Comparison of ENCODE assay signal across 14 cellular contexts in genomic region chr16:2913603-2914002, GRCh38. TPM values are rescaled to one million over a fixed set of nuclear protein-coding genes. Genes with fewer than 3 reads are reported as not detected.
DNase-seq lines count a peak whose midpoint lies in the region; ATAC-seq and TF ChIP-seq lines count a peak whose summit lies in the region.
"Had no signal": no experiment of that assay in that cellular context is flagged by ENCODE, and none has a peak within 500 bp of the region (broad histone marks: within the 10 kb centered on the region; RNA-seq: fewer than 3 reads in every experiment).

No MANE protein-coding gene starts in this region.

- CTCF ChIA-PET in activated B cell treated with CpG ODN at 0.5 μM for 24 hours (lab: Charles Lee) = interaction anchor here (0.9 to 3.9 kb wide), 2 partner anchors 38 to 45 kb away, joined by 4 to 15 read pairs; no protein-coding TSS in a partner anchor

- no peaks in the 10 kb centered on the region for H3K27me3 Mint-ChIP-seq in activated B cell treated with CpG ODN at 0.5 μM for 24 hours
- no peaks in the 10 kb centered on the region for H3K27me3 Mint-ChIP-seq in stimulated activated memory B cell treated with anti-CD40 and anti-IgM and Interleukin-4, amounts not matched to agents 10 μg/mL and 1 μg/mL and 100 μg/mL, for 72 hours

- H3K9me3 Mint-ChIP-seq in activated B cell treated with CpG ODN at 0.5 μM for 24 hours = no peaks in the 10 kb centered on the region
- no peaks in the 10 kb centered on the region for H3K9me3 Mint-ChIP-seq in stimulated activated memory B cell treated with anti-CD40 and anti-IgM and Interleukin-4, amounts not matched to agents 10 μg/mL and 1 μg/mL and 100 μg/mL, for 72 hours

- H3K4me3 Mint-ChIP-seq in activated B cell treated with CpG ODN at 0.5 μM for 24 hours = peak overlapping the region; percentile 93
- peak overlapping the region; percentile 90 for H3K4me3 Mint-ChIP-seq in stimulated activated memory B cell treated with anti-CD40 and anti-IgM and Interleukin-4, amounts not matched to agents 10 μg/mL and 1 μg/mL and 100 μg/mL, for 72 hours

- intact Hi-C loops in Right ventricle myocardium inferior (cut with DNase I) = loop anchor here (2.0 kb wide), 1 partner anchor 31 kb away; the partner anchor contains the start of gene FLYWCH2
- intact Hi-C loops in cardiac septum (cut with DNase I) = loop anchor here (5.0 kb wide), 2 partner anchors 46 to 161 kb away; partner anchors contain the start of gene SRRM2
- intact Hi-C loops in activated B cell treated with CpG ODN at 0.5 μM for 24 hours (cut with micrococcal nuclease) = loop anchor here (5.0 to 10.0 kb wide), 2 partner anchors 159 to 241 kb away; partner anchors contain the start of gene SRRM2
- intact Hi-C loops in head of caudate nucleus (cut with DNase I) = no loop called here

- ATAC-seq in Right ventricle myocardium inferior (no peak), activated B cell treated with CpG ODN at 0.5 μM for 24 hours (ENCODE audit: low read depth) (no peak), GM21423 (IDR thresholded peaks at IDR 0.05; ENCODE audit: unreplicated experiment) (no peak), GM18861 (IDR thresholded peaks at IDR 0.05; ENCODE audit: unreplicated experiment) (no peak)
- no peak for ATAC-seq in stimulated activated memory B cell treated with anti-CD40 and anti-IgM and Interleukin-4, amounts not matched to agents 10 μg/mL and 1 μg/mL and 100 μg/mL, for 72 hours

- peaks cover 21% of the 10 kb centered on the region for H3K4me1 Mint-ChIP-seq in activated B cell treated with CpG ODN at 0.5 μM for 24 hours
- H3K4me1 Mint-ChIP-seq in stimulated activated memory B cell treated with anti-CD40 and anti-IgM and Interleukin-4, amounts not matched to agents 10 μg/mL and 1 μg/mL and 100 μg/mL, for 72 hours = peaks cover 19% of the 10 kb centered on the region

- H3K27ac Mint-ChIP-seq in activated B cell treated with CpG ODN at 0.5 μM for 24 hours = no peak overlapping the region
- no peak overlapping the region for H3K27ac Mint-ChIP-seq in stimulated activated memory B cell treated with anti-CD40 and anti-IgM and Interleukin-4, amounts not matched to agents 10 μg/mL and 1 μg/mL and 100 μg/mL, for 72 hours

- no peak for TF ChIP-seq CTCF in activated B cell treated with CpG ODN at 0.5 μM for 24 hours (IDR thresholded peaks at IDR 0.05)

- H3K36me3 Mint-ChIP-seq in activated B cell treated with CpG ODN at 0.5 μM for 24 hours (ENCODE audit: low read depth) = peaks cover 20% of the 10 kb centered on the region
- peaks cover 5% of the 10 kb centered on the region for H3K36me3 Mint-ChIP-seq in stimulated activated memory B cell treated with anti-CD40 and anti-IgM and Interleukin-4, amounts not matched to agents 10 μg/mL and 1 μg/mL and 100 μg/mL, for 72 hours

- DNase-seq in Right ventricle myocardium inferior (ENCODE audit: missing footprints) = peak; percentile 23
- no peak for DNase-seq in cardiac septum (ENCODE audit: low spot score)
- no peak for DNase-seq in activated B cell treated with CpG ODN at 0.5 μM for 24 hours
- DNase-seq in head of caudate nucleus = peak in 41 of 42 donors; percentile 15 to 95 (median 67)
- no peak for DNase-seq in NOMO-1 treated with dmso at 0.1 percent for 144 hours (lab: John Stamatoyannopoulos, UW; ENCODE audit: unreplicated experiment)
- DNase-seq: NCI-H1105, SIG-M5 had no signal

- POLR2A ChIA-PET in activated B cell treated with CpG ODN at 0.5 μM for 24 hours (lab: Charles Lee) = interaction anchor here (1.3 to 3.3 kb wide), 2 partner anchors 45 to 107 kb away, joined by 3 to 30 read pairs; partner anchors contain the start of gene TNFRSF12A

RNA-seq across cellular contexts. Expression of gene FLYWCH1, which starts 1.9 kb away (rescaled TPM):
- total RNA-seq in Right ventricle myocardium inferior (34.5 TPM), cardiac septum (43.5 TPM), activated B cell treated with CpG ODN at 0.5 μM for 24 hours (53.5 and 59.9 TPM in 2 replicates)

RNA-seq across cellular contexts. Expression of gene FLYWCH2, which starts 30.6 kb away (rescaled TPM):
- 31.3 TPM for total RNA-seq in Right ventricle myocardium inferior
- total RNA-seq in cardiac septum = 20.8 TPM
- total RNA-seq in activated B cell treated with CpG ODN at 0.5 μM for 24 hours = 19.4 and 20.3 TPM in 2 replicates

RNA-seq across cellular contexts. Expression of gene KREMEN2, which starts 50.5 kb away (rescaled TPM):
- total RNA-seq in Right ventricle myocardium inferior (not detected), cardiac septum (not detected), activated B cell treated with CpG ODN at 0.5 μM for 24 hours (1.3 and 1.7 TPM in 2 replicates)
- total RNA-seq: ascending aorta, endothelial cell of umbilical vein, mononuclear cell had no signal

RNA-seq across cellular contexts. Expression of gene PAQR4, which starts 55.5 kb away (rescaled TPM):
- 11.4 TPM for total RNA-seq in Right ventricle myocardium inferior
- 10.9 TPM for total RNA-seq in cardiac septum
- total RNA-seq in activated B cell treated with CpG ODN at 0.5 μM for 24 hours = 2.4 and 2.7 TPM in 2 replicates

RNA-seq across cellular contexts. Expression of gene PRSS22, which starts 55.6 kb away (rescaled TPM):
- total RNA-seq in Right ventricle myocardium inferior (not detected), cardiac septum (not detected), activated B cell treated with CpG ODN at 0.5 μM for 24 hours (not detected in 2 replicates)
- total RNA-seq: ascending aorta, endothelial cell of umbilical vein, NCI-H460 had no signal

Comparison
In these comparisons a context has a peak if more than half of its experiments do, and no peak if none do; other contexts are left out.
1. DNase-seq: peak in Right ventricle myocardium inferior (single experiment) and head of caudate nucleus (41 of 42); none in cardiac septum (single experiment), activated B cell treated with CpG ODN at 0.5 μM for 24 hours (single experiment) and NOMO-1 treated with dmso at 0.1 percent for 144 hours (single experiment).